8 cellular contexts compared by ENCODE assay signal in the genomic region with DNA sequence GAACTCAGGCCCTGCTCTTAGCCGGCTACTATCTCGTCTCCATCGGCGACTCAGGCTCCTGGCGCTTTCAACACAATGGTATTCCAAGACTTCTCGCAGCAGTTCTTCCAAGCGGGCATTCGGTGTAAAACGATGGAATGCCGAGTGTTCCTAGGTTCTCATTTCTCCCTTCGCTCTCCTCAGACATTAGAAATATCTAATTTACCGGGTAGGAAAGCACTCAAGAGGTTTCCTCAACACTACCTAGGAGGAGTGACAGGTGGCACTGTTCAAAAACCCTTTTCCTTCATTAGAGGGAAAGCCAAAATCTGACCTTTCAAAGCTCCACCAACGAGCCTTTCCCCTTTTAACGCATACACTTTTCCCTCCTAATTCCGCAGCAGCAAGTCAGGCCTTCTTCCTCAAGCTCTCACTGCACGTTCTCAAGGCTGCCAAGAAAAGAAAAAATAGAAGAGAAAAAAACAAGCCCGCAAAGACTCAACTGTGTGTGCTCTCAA.
DNase-seq lines count a peak whose midpoint lies in the region; ATAC-seq lines count a peak whose summit lies in the region.

No MANE protein-coding gene starts in this region.

- H3K27me3 Mint-ChIP-seq in stimulated activated memory B cell treated with anti-CD40 and anti-IgM and Interleukin-4, amounts not matched to agents 10 μg/mL and 1 μg/mL and 100 μg/mL, for 72 hours: no peaks in the 10 kb centered on the region

- H3K4me1 ChIP-seq in adipocyte (ENCODE audit: control insufficient read depth, insufficient read depth, low read length): peaks cover 23% of the 10 kb centered on the region
- peaks cover 11% of the 10 kb centered on the region for H3K4me1 ChIP-seq in iPS-20b (ENCODE audit: insufficient read depth, low read length)

- H3K36me3 Mint-ChIP-seq in stimulated activated memory B cell treated with anti-CD40 and anti-IgM and Interleukin-4, amounts not matched to agents 10 μg/mL and 1 μg/mL and 100 μg/mL, for 72 hours: peaks cover 43% of the 10 kb centered on the region

- H3K9me3 ChIP-seq in adipocyte (ENCODE audit: control insufficient read depth, low read length) (no peaks in the 10 kb centered on the region), iPS-20b (ENCODE audit: insufficient read depth, low read depth, low read length) (no peaks in the 10 kb centered on the region)

- peak overlapping the region; percentile 85 for H3K27ac Mint-ChIP-seq in stimulated activated memory B cell treated with anti-CD40 and anti-IgM and Interleukin-4, amounts not matched to agents 10 μg/mL and 1 μg/mL and 100 μg/mL, for 72 hours

- peaks cover 50% of the 10 kb centered on the region for H3K4me1 Mint-ChIP-seq in stimulated activated memory B cell treated with anti-CD40 and anti-IgM and Interleukin-4, amounts not matched to agents 10 μg/mL and 1 μg/mL and 100 μg/mL, for 72 hours

- DNase-seq in COR-L47 (lab: John Stamatoyannopoulos, UW) (peak; percentile 37), NAMALWA (ENCODE audit: low spot score) (peak; percentile 71), adipocyte (ENCODE audit: low read depth) (peak; percentile 56)
- DNase-seq in activated effector memory CD4-positive, alpha-beta T cell treated with anti-CD3 and anti-CD28 coated beads, Interleukin-2, amount 50 U/mL, for 16 hours: no peak
- no peak for DNase-seq in activated CD8-positive, alpha-beta memory T cell treated with anti-CD3 and anti-CD28 coated beads, Interleukin-2, amount 50 U/mL, for 48 hours

- H3K9me3 Mint-ChIP-seq in stimulated activated memory B cell treated with anti-CD40 and anti-IgM and Interleukin-4, amounts not matched to agents 10 μg/mL and 1 μg/mL and 100 μg/mL, for 72 hours: no peaks in the 10 kb centered on the region

- H3K27me3 ChIP-seq in adipocyte (replicated peaks; ENCODE audit: control insufficient read depth, insufficient read depth, low read length) (no peaks in the 10 kb centered on the region), iPS-20b (ENCODE audit: insufficient read depth, low read length) (no peaks in the 10 kb centered on the region)

- peak; percentile 37 for ATAC-seq in GM18909 (IDR thresholded peaks at IDR 0.05; ENCODE audit: poor library complexity, unreplicated experiment)
- ATAC-seq in stimulated activated memory B cell treated with anti-CD40 and anti-IgM and Interleukin-4, amounts not matched to agents 10 μg/mL and 1 μg/mL and 100 μg/mL, for 72 hours: peak; percentile 67

- H3K4me3 ChIP-seq in adipocyte (ENCODE audit: low read length): peak overlapping the region; percentile 95
- H3K4me3 ChIP-seq in iPS-20b (ENCODE audit: low read length): peak overlapping the region; percentile 91

- peak overlapping the region; percentile 91 for H3K9ac ChIP-seq in adipocyte (ENCODE audit: low read length)
- H3K9ac ChIP-seq in iPS-20b (ENCODE audit: low read depth, low read length): peak overlapping the region; percentile 91

- H3K27ac ChIP-seq in iPS-20b (ENCODE audit: low read length): no peak overlapping the region

- peak overlapping the region; percentile 95 for H3K4me3 Mint-ChIP-seq in stimulated activated memory B cell treated with anti-CD40 and anti-IgM and Interleukin-4, amounts not matched to agents 10 μg/mL and 1 μg/mL and 100 μg/mL, for 72 hours

- H3K36me3 ChIP-seq in adipocyte (ENCODE audit: control insufficient read depth, insufficient read depth, low read length, severe bottlenecking) (peaks cover 35% of the 10 kb centered on the region), iPS-20b (ENCODE audit: insufficient read depth, low read depth, low read length) (peaks cover 63% of the 10 kb centered on the region)

Comparison
In these comparisons a context has a peak if more than half of its experiments do, and no peak if none do; other contexts are left out.
1. DNase-seq: peak in COR-L47 (single experiment), NAMALWA (single experiment) and adipocyte (single experiment); none in activated effector memory CD4-positive, alpha-beta T cell treated with anti-CD3 and anti-CD28 coated beads, Interleukin-2, amount 50 U/mL, for 16 hours (single experiment) and activated CD8-positive, alpha-beta memory T cell treated with anti-CD3 and anti-CD28 coated beads, Interleukin-2, amount 50 U/mL, for 48 hours (single experiment).